ENCODE assay signal across 8 cellular contexts in genomic region chr12:101839324-101840283, GRCh38.
DNase-seq lines count a peak whose midpoint lies in the region.

No MANE protein-coding gene starts in this region.

- DNase-seq in NCI-H187 (lab: John Stamatoyannopoulos, UW) (peak; percentile 4 to 40), NCI-H187 treated with DMSO at 0.1 percent for 48 hours (lab: John Stamatoyannopoulos, UW) (no peak), HPDE6-E6E7 (ENCODE audit: extremely low spot score) (peak; percentile 38), SHP77 treated with DMSO at 0.1 percent for 48 hours (lab: John Stamatoyannopoulos, UW) (peak; percentile 14), glomerular visceral epithelial cell (ENCODE audit: extremely low spot score) (peak; percentile 66), putamen (ENCODE audit: low spot score) (peak; percentile 58), T1000 (lab: John Stamatoyannopoulos, UW) (no peak)
- DNase-seq in activated naive CD4-positive, alpha-beta T cell (lab: John Stamatoyannopoulos, UW), result peak; percentile 6 to 43 (median 24)

Comparison
In these comparisons a context has a peak if more than half of its experiments do, and no peak if none do; other contexts are left out.
1. DNase-seq: peak in NCI-H187 (2 of 2), HPDE6-E6E7 (single experiment), SHP77 treated with DMSO at 0.1 percent for 48 hours (single experiment), activated naive CD4-positive, alpha-beta T cell (4 of 4), glomerular visceral epithelial cell (single experiment) and putamen (single experiment); none in NCI-H187 treated with DMSO at 0.1 percent for 48 hours (single experiment) and T1000 (single experiment).